In genomic region chr12:6211421-6211869, GRCh38 we compare ENCODE assay signal across 12 cellular contexts. TPM values are rescaled to one million over a fixed set of nuclear protein-coding genes. Genes with fewer than 3 reads are reported as not detected.
DNase-seq lines count a peak whose midpoint lies in the region; ATAC-seq and TF ChIP-seq lines count a peak whose summit lies in the region.
"Had no signal": no experiment of that assay in that cellular context is flagged by ENCODE, and none has a peak within 500 bp of the region (broad histone marks: within the 10 kb centered on the region; RNA-seq: fewer than 3 reads in every experiment).

No MANE protein-coding gene starts in this region.

- peaks cover 18% of the 10 kb centered on the region for H3K27me3 Mint-ChIP-seq in nephron progenitor cell (ENCODE audit: low read depth, poor library complexity)
- H3K27me3 Mint-ChIP-seq in activated CD8-positive, alpha-beta T cell treated with anti-CD3 and anti-CD28 coated beads, Interleukin-2, amount 10 ng/mL, durations not matched to agents 7 days and 5 days (ENCODE audit: low read depth): peaks cover 2% of the 10 kb centered on the region

- peak; percentile 74 for DNase-seq in AG04449 (ENCODE audit: low read depth, low spot score)
- DNase-seq in NT2/D1 (ENCODE audit: low read depth, low spot score): no peak
- DNase-seq in epithelial cell of prostate (ENCODE audit: low read depth, low spot score): no peak
- no peak for DNase-seq in nephron progenitor cell
- no peak for DNase-seq in mucosa of gallbladder (ENCODE audit: low spot score)
- no peak for DNase-seq in stimulated activated CD4-positive, alpha-beta T cell treated with anti-CD3 and anti-CD28 coated beads, Interleukin-2, amount 100 ng/mL, for 24 hours
- DNase-seq in activated CD8-positive, alpha-beta T cell treated with anti-CD3 and anti-CD28 coated beads, Interleukin-2, amount 10 ng/mL, durations not matched to agents 7 days and 5 days: no peak
- DNase-seq in medulla oblongata (ENCODE audit: extremely low spot score): no peak
- DNase-seq: activated naive CD4-positive, alpha-beta T cell treated with anti-CD3 and anti-CD28 coated beads, Interleukin-2, amount 10 ng/mL, durations not matched to agents 7 days and 5 days; Karpas-422; testis had no signal

- no peaks in the 10 kb centered on the region for H3K9me3 Mint-ChIP-seq in nephron progenitor cell
- no peaks in the 10 kb centered on the region for H3K9me3 Mint-ChIP-seq in activated CD8-positive, alpha-beta T cell treated with anti-CD3 and anti-CD28 coated beads, Interleukin-2, amount 10 ng/mL, durations not matched to agents 7 days and 5 days (ENCODE audit: insufficient read depth)
- H3K9me3 Mint-ChIP-seq: activated naive CD4-positive, alpha-beta T cell treated with anti-CD3 and anti-CD28 coated beads, Interleukin-2, amount 10 ng/mL, durations not matched to agents 7 days and 5 days had no signal

- no peaks in the 10 kb centered on the region for H3K36me3 Mint-ChIP-seq in nephron progenitor cell (ENCODE audit: low read depth)
- H3K36me3 Mint-ChIP-seq in activated CD8-positive, alpha-beta T cell treated with anti-CD3 and anti-CD28 coated beads, Interleukin-2, amount 10 ng/mL, durations not matched to agents 7 days and 5 days (ENCODE audit: low read depth): no peaks in the 10 kb centered on the region
- H3K36me3 Mint-ChIP-seq: activated naive CD4-positive, alpha-beta T cell treated with anti-CD3 and anti-CD28 coated beads, Interleukin-2, amount 10 ng/mL, durations not matched to agents 7 days and 5 days had no signal

- ATAC-seq in activated CD8-positive, alpha-beta T cell treated with anti-CD3 and anti-CD28 coated beads, Interleukin-2, amount 10 ng/mL, durations not matched to agents 7 days and 5 days: no peak

- H3K27ac Mint-ChIP-seq in nephron progenitor cell: peak overlapping the region; percentile 91
- H3K27ac Mint-ChIP-seq in activated CD8-positive, alpha-beta T cell treated with anti-CD3 and anti-CD28 coated beads, Interleukin-2, amount 10 ng/mL, durations not matched to agents 7 days and 5 days: no peak overlapping the region
- H3K27ac Mint-ChIP-seq: activated naive CD4-positive, alpha-beta T cell treated with anti-CD3 and anti-CD28 coated beads, Interleukin-2, amount 10 ng/mL, durations not matched to agents 7 days and 5 days had no signal

- CTCF ChIA-PET in AG04449 (lab: Yijun Ruan, JAX): interaction anchor here (1.0 to 13.2 kb wide), 5 partner anchors 10 to 75 kb away, joined by 3 to 207 read pairs (median 14); partner anchors contain the start of gene CD9
- CTCF ChIA-PET in activated CD8-positive, alpha-beta T cell treated with anti-CD3 and anti-CD28 coated beads, Interleukin-2, amount 10 ng/mL, durations not matched to agents 7 days and 5 days (lab: Charles Lee): interaction anchor here (0.9 to 1.4 kb wide), 2 partner anchors 16 to 66 kb away, joined by 3 to 4 read pairs; no protein-coding TSS in a partner anchor

- no peaks in the 10 kb centered on the region for H3K27me3 ChIP-seq in NT2/D1 (ENCODE audit: insufficient read depth, insufficient read length)
- H3K27me3 ChIP-seq: SJCRH30, testis had no signal

- H3K9me3 ChIP-seq in NT2/D1 (ENCODE audit: insufficient read depth, low read length): no peaks in the 10 kb centered on the region
- H3K9me3 ChIP-seq: SJCRH30, testis had no signal

- H3K4me3 Mint-ChIP-seq in nephron progenitor cell: no peak overlapping the region
- H3K4me3 Mint-ChIP-seq in activated CD8-positive, alpha-beta T cell treated with anti-CD3 and anti-CD28 coated beads, Interleukin-2, amount 10 ng/mL, durations not matched to agents 7 days and 5 days: no peak overlapping the region
- H3K4me3 Mint-ChIP-seq: activated naive CD4-positive, alpha-beta T cell treated with anti-CD3 and anti-CD28 coated beads, Interleukin-2, amount 10 ng/mL, durations not matched to agents 7 days and 5 days had no signal

- H3K4me1 ChIP-seq in NT2/D1 (ENCODE audit: insufficient read depth, insufficient read length): peaks cover 60% of the 10 kb centered on the region

- H3K27ac ChIP-seq in epithelial cell of prostate: peak overlapping the region; percentile 99
- H3K27ac ChIP-seq: SJCRH30, testis had no signal

- no peak for TF ChIP-seq CTCF in AG04449 (IDR thresholded peaks at IDR 0.05; ENCODE audit: insufficient read depth, low read length, missing control alignments)
- TF ChIP-seq CTCF in nephron progenitor cell (IDR thresholded peaks at IDR 0.05): no peak

- peak overlapping the region; percentile 1 for H3K9ac ChIP-seq in NT2/D1 (ENCODE audit: insufficient read length, low read depth)

- POLR2A ChIA-PET in AG04449 (lab: Yijun Ruan, JAX): interaction anchor here (1.3 kb wide), 1 partner anchor 42 kb away, joined by 5 read pairs; no protein-coding TSS in a partner anchor
- POLR2A ChIA-PET in activated CD8-positive, alpha-beta T cell treated with anti-CD3 and anti-CD28 coated beads, Interleukin-2, amount 10 ng/mL, durations not matched to agents 7 days and 5 days (lab: Charles Lee): no interaction called here

- H3K36me3 ChIP-seq in NT2/D1 (ENCODE audit: insufficient read depth, insufficient read length, low read length): peaks cover 69% of the 10 kb centered on the region

- H3K4me3 ChIP-seq in AG04449 (ENCODE audit: low read depth, low read length) (no peak overlapping the region), NT2/D1 (ENCODE audit: insufficient read length, low read depth) (no peak overlapping the region)
- H3K4me3 ChIP-seq: SJCRH30, testis had no signal

- H3K4me1 Mint-ChIP-seq in nephron progenitor cell: peaks cover 78% of the 10 kb centered on the region
- peaks cover 9% of the 10 kb centered on the region for H3K4me1 Mint-ChIP-seq in activated CD8-positive, alpha-beta T cell treated with anti-CD3 and anti-CD28 coated beads, Interleukin-2, amount 10 ng/mL, durations not matched to agents 7 days and 5 days (ENCODE audit: low read depth)
- H3K4me1 Mint-ChIP-seq: activated naive CD4-positive, alpha-beta T cell treated with anti-CD3 and anti-CD28 coated beads, Interleukin-2, amount 10 ng/mL, durations not matched to agents 7 days and 5 days had no signal

RNA-seq across cellular contexts. Expression of gene CD9, which starts 11.2 kb away (rescaled TPM):
- total RNA-seq in mucosa of gallbladder: 139 TPM
- 10 to 100 TPM; 11.6 to 11.9 TPM for total RNA-seq in activated CD8-positive, alpha-beta T cell treated with anti-CD3 and anti-CD28 coated beads, Interleukin-2, amount 10 ng/mL, durations not matched to agents 7 days and 5 days

Comparison
In these comparisons a context has a peak if more than half of its experiments do, and no peak if none do; other contexts are left out.
1. RNA of gene CD9, which starts 11.2 kb away (total RNA-seq): 139 TPM in mucosa of gallbladder (single experiment); 11.6 to 11.9 TPM in activated CD8-positive, alpha-beta T cell treated with anti-CD3 and anti-CD28 coated beads, Interleukin-2, amount 10 ng/mL, durations not matched to agents 7 days and 5 days; every median in the first group is over 10 times any median in the second.